ENCODE assay signal across 8 cellular contexts in genomic region chr4:88659061-88659889, GRCh38.
DNase-seq lines count a peak whose midpoint lies in the region; ATAC-seq and TF ChIP-seq lines count a peak whose summit lies in the region.

No MANE protein-coding gene starts in this region.

- POLR2A ChIA-PET in RWPE1 (lab: Yijun Ruan, JAX; ENCODE audit: low non-redundant PET): interaction anchor here (1.1 kb wide), 1 partner anchor 132 kb away, joined by 4 read pairs; no protein-coding TSS in a partner anchor

- no peak overlapping the region for H3K27ac ChIP-seq in RWPE1

- DNase-seq in NOMO-1 treated with DMSO at 0.1 percent for 48 hours (lab: John Stamatoyannopoulos, UW; ENCODE audit: unreplicated experiment) (peak; percentile 3), NOMO-1 treated with dmso at 0.1 percent for 144 hours (lab: John Stamatoyannopoulos, UW; ENCODE audit: unreplicated experiment) (no peak), RWPE1 (ENCODE audit: low spot score) (peak; percentile 78), T47D (ENCODE audit: low read depth in 1 of 2, low spot score in 1 of 2) (peak; percentile 18 to 70), iris pigment epithelial cell (ENCODE audit: low read depth) (peak; percentile 83)
- DNase-seq in stimulated activated CD4-positive, alpha-beta T cell treated with anti-CD3 and anti-CD28 coated beads, Interleukin-4, amount 100 ng/mL, for 1 hour: peak; percentile 21

- peak; percentile 86 for TF ChIP-seq CTCF in RWPE1 (conservative IDR thresholded peaks at IDR 0.05; ENCODE audit: low read depth)

- in situ Hi-C loops in T47D (cut with HindIII; ENCODE audit: low pct_unique_long_range_greater_than_20kb, low sequenced_read_pairs): no loop called here

- ATAC-seq in GM19463 (IDR thresholded peaks at IDR 0.05; ENCODE audit: unreplicated experiment): peak; percentile 98
- peak; percentile 97 for ATAC-seq in HG03442 (IDR thresholded peaks at IDR 0.05; ENCODE audit: unreplicated experiment)

- CTCF ChIA-PET in RWPE1 (lab: Yijun Ruan, JAX): interaction anchor here (0.6 to 1.4 kb wide), 13 partner anchors 8 to 136 kb away, joined by 3 to 14 read pairs (median 4); no protein-coding TSS in a partner anchor
